14 cellular contexts compared by ENCODE assay signal in genomic region chr6:107698146-107698545, GRCh38.
DNase-seq lines count a peak whose midpoint lies in the region; ATAC-seq and TF ChIP-seq lines count a peak whose summit lies in the region.
"Had no signal": no experiment of that assay in that cellular context is flagged by ENCODE, and none has a peak within 500 bp of the region (broad histone marks: within the 10 kb centered on the region; RNA-seq: fewer than 3 reads in every experiment).

No MANE protein-coding gene starts in this region.

- peaks cover 1% of the 10 kb centered on the region for H3K27me3 Mint-ChIP-seq in HFFc6 (ENCODE audit: insufficient read depth)
- H3K27me3 Mint-ChIP-seq in naive thymus-derived CD4-positive, alpha-beta T cell = peaks cover 0 to 12% (median 0%) of the 10 kb centered on the region in 5 donors

- H3K79me2 ChIP-seq in mammary epithelial cell (ENCODE audit: insufficient read depth, low read length) = no peaks in the 10 kb centered on the region
- H3K79me2 ChIP-seq in PC-3 (ENCODE audit: low read length) = no peaks in the 10 kb centered on the region
- no peaks in the 10 kb centered on the region for H3K79me2 ChIP-seq in hepatocyte

- no peak for ATAC-seq in naive thymus-derived CD4-positive, alpha-beta T cell
- no peak for ATAC-seq in PC-3
- ATAC-seq: GM23338, natural killer cell had no signal

- H3K4me1 ChIP-seq in mammary epithelial cell (ENCODE audit: insufficient read depth, low read length) (peaks cover 14% of the 10 kb centered on the region), PC-3 (ENCODE audit: insufficient read depth, low read length) (no peaks in the 10 kb centered on the region), hepatocyte (ENCODE audit: insufficient read depth) (no peaks in the 10 kb centered on the region)
- peaks cover 0 to 7% of the 10 kb centered on the region in 2 donors for H3K4me1 ChIP-seq in naive thymus-derived CD4-positive, alpha-beta T cell (ENCODE audit: control insufficient read depth in 2 of 2, insufficient read depth in 2 of 2, low read length in 2 of 2)

- peak overlapping the region; percentile 36 for H3K4me3 Mint-ChIP-seq in HFFc6
- peak overlapping the region in 3 of 10 donors; percentile 12 to 51 (median 26) for H3K4me3 Mint-ChIP-seq in naive thymus-derived CD4-positive, alpha-beta T cell
- H3K4me3 Mint-ChIP-seq: GM23338; natural killer cell; T-helper 2 cell treated with Interferon-gamma antibody and Interleukin-4, amounts not matched to agents 5 μg/mL and 100 μg/mL, for 36 hours had no signal

- in situ Hi-C loops in mammary epithelial cell (cut with MboI; ENCODE audit: low sequenced_read_pairs in 2 of 2) = no loop called here

- H3K27me3 ChIP-seq in mammary epithelial cell (ENCODE audit: insufficient read depth, low read length) = no peaks in the 10 kb centered on the region
- H3K27me3 ChIP-seq in naive thymus-derived CD4-positive, alpha-beta T cell (ENCODE audit: control insufficient read depth in 2 of 2, insufficient read depth in 2 of 2, low read length in 2 of 2) = no peaks in the 10 kb centered on the region
- peaks cover 9% of the 10 kb centered on the region for H3K27me3 ChIP-seq in PC-3 (ENCODE audit: low read length)
- no peaks in the 10 kb centered on the region for H3K27me3 ChIP-seq in hepatocyte
- H3K27me3 ChIP-seq: adrenal gland had no signal

- H3K9ac ChIP-seq in mammary epithelial cell (ENCODE audit: insufficient read depth, low read length) = no peak overlapping the region
- no peak overlapping the region for H3K9ac ChIP-seq in PC-3 (ENCODE audit: low read length)

- H2AFZ ChIP-seq in mammary epithelial cell (ENCODE audit: low read depth, low read length) (peak overlapping the region; percentile 75), PC-3 (ENCODE audit: low read length) (no peak overlapping the region), hepatocyte (no peak overlapping the region)
- H2AFZ ChIP-seq: GM23338 had no signal

- H3K9me3 ChIP-seq in mammary epithelial cell (replicated peaks; ENCODE audit: insufficient read depth, low read length) = no peaks in the 10 kb centered on the region
- no peaks in the 10 kb centered on the region for H3K9me3 ChIP-seq in naive thymus-derived CD4-positive, alpha-beta T cell (ENCODE audit: control insufficient read depth in 2 of 3, low read length in 3 of 3)
- no peaks in the 10 kb centered on the region for H3K9me3 ChIP-seq in PC-3 (ENCODE audit: low read length)
- no peaks in the 10 kb centered on the region for H3K9me3 ChIP-seq in hepatocyte (ENCODE audit: low read depth)
- H3K9me3 ChIP-seq: adrenal gland had no signal

- dilution Hi-C loops in mammary epithelial cell (cut with HindIII; ENCODE audit: low sequenced_read_pairs) = no loop called here

- H3K27ac ChIP-seq in mammary epithelial cell (ENCODE audit: insufficient read depth, low read depth, low read length) = no peak overlapping the region
- no peak overlapping the region for H3K27ac ChIP-seq in naive thymus-derived CD4-positive, alpha-beta T cell (ENCODE audit: low read depth, low read length)
- H3K27ac ChIP-seq in PC-3 (ENCODE audit: low read length) = no peak overlapping the region
- no peak overlapping the region for H3K27ac ChIP-seq in hepatocyte

- H3K36me3 Mint-ChIP-seq in HFFc6 (ENCODE audit: low read depth) = no peaks in the 10 kb centered on the region
- peaks cover 2 to 7% (median 4%) of the 10 kb centered on the region in 5 donors for H3K36me3 Mint-ChIP-seq in naive thymus-derived CD4-positive, alpha-beta T cell
- H3K36me3 Mint-ChIP-seq: natural killer cell had no signal

- POLR2A ChIA-PET in naive thymus-derived CD4-positive, alpha-beta T cell (lab: Charles Lee) = interaction anchor here (1.2 kb wide), 1 partner anchor 122 kb away, joined by 4 read pairs; no protein-coding TSS in a partner anchor
- POLR2A ChIA-PET in PC-3 (lab: Charles Lee; ENCODE audit: unreplicated experiment) = no interaction called here

- WGBS in mammary epithelial cell (ENCODE audit: low coverage, missing lambda C conversion rate) = 48% methylated on average over 4 of the region's 4 CpGs
- WGBS in hepatocyte (ENCODE audit: low lambda C conversion rate, missing lambda C conversion rate) = 86% methylated on average over 4 of the region's 4 CpGs

- no TSS peak for BruUV-seq in mammary epithelial cell (replicated peaks; lab: Mats Ljungman, UMichigan)
- BruUV-seq in PC-3 (replicated peaks; lab: Mats Ljungman, UMichigan) = no TSS peak

- TF ChIP-seq CTCF in AG10803 (conservative IDR thresholded peaks at IDR 0.05; ENCODE audit: low read length) (no peak), HFFc6 (IDR thresholded peaks at IDR 0.05) (no peak), mammary epithelial cell (conservative IDR thresholded peaks at IDR 0.05 in 1 of 2, IDR thresholded peaks at IDR 0.05 in 1 of 2; ENCODE audit: extremely low read depth in 1 of 2, insufficient read depth in 1 of 2, low read depth in 1 of 2, low read length in 2 of 2) (no peak), PC-3 (conservative IDR thresholded peaks at IDR 0.05; ENCODE audit: low read depth, low read length) (no peak), hepatocyte (IDR thresholded peaks at IDR 0.05; ENCODE audit: poor library complexity) (no peak)

- H4K20me1 ChIP-seq in mammary epithelial cell (ENCODE audit: insufficient read depth, low read length) = no peaks in the 10 kb centered on the region
- H4K20me1 ChIP-seq in PC-3 (ENCODE audit: low read length) = no peaks in the 10 kb centered on the region
- no peaks in the 10 kb centered on the region for H4K20me1 ChIP-seq in hepatocyte (ENCODE audit: insufficient read depth, poor library complexity, severe bottlenecking)

- H3K27ac Mint-ChIP-seq in HFFc6 = peak overlapping the region; percentile 66
- H3K27ac Mint-ChIP-seq in naive thymus-derived CD4-positive, alpha-beta T cell = peak overlapping the region in 8 of 9 donors; percentile 5 to 91 (median 46)
- H3K27ac Mint-ChIP-seq: GM23338; T-helper 2 cell treated with Interferon-gamma antibody and Interleukin-4, amounts not matched to agents 5 μg/mL and 100 μg/mL, for 36 hours had no signal

- intact Hi-C loops in mammary epithelial cell (cut with micrococcal nuclease) (no loop called here), PC-3 (cut with micrococcal nuclease) (no loop called here)
- intact Hi-C loops in naive thymus-derived CD4-positive, alpha-beta T cell (cut with micrococcal nuclease) = no loop called here

- H3K9me2 ChIP-seq in PC-3 (replicated peaks; ENCODE audit: low read length) (no peaks in the 10 kb centered on the region), hepatocyte (replicated peaks; ENCODE audit: insufficient read depth) (no peaks in the 10 kb centered on the region)

- DNase-seq in AG10803 (ENCODE audit: low read depth) = peak; percentile 85
- peak; percentile 49 for DNase-seq in HFFc6
- peak; percentile 64 for DNase-seq in mammary epithelial cell
- no peak for DNase-seq in naive thymus-derived CD4-positive, alpha-beta T cell
- DNase-seq in nucleus accumbens (lab: John Stamatoyannopoulos, UW) = no peak
- no peak for DNase-seq in PC-3
- DNase-seq in hepatocyte (ENCODE audit: low spot score) = no peak
- no peak for DNase-seq in SIG-M5 treated with dmso at 0.1 percent for 504 hours (lab: John Stamatoyannopoulos, UW; ENCODE audit: unreplicated experiment)
- DNase-seq: KBM-7; natural killer cell; stimulated activated CD8-positive, alpha-beta memory T cell treated with anti-CD3 and anti-CD28 coated beads, Interleukin-4, amount 100 ng/mL, for 48 hours had no signal

- peak overlapping the region; percentile 32 for H3K4me2 ChIP-seq in mammary epithelial cell (ENCODE audit: insufficient read depth, low read depth, low read length)
- H3K4me2 ChIP-seq in PC-3 (ENCODE audit: low read length) = no peak overlapping the region
- no peak overlapping the region for H3K4me2 ChIP-seq in hepatocyte
- H3K4me2 ChIP-seq: GM23338 had no signal

- H3K36me3 ChIP-seq in mammary epithelial cell (ENCODE audit: insufficient read depth, low read length) (no peaks in the 10 kb centered on the region), PC-3 (ENCODE audit: low read depth, low read length) (no peaks in the 10 kb centered on the region), hepatocyte (replicated peaks; ENCODE audit: insufficient read depth, low read depth) (no peaks in the 10 kb centered on the region)
- H3K36me3 ChIP-seq in naive thymus-derived CD4-positive, alpha-beta T cell (ENCODE audit: control insufficient read depth in 2 of 3, insufficient read depth in 3 of 3, low read length in 3 of 3) = no peaks in the 10 kb centered on the region
- H3K36me3 ChIP-seq: adrenal gland had no signal

- H3K4me1 Mint-ChIP-seq in HFFc6 (ENCODE audit: low read depth) = peaks cover 16% of the 10 kb centered on the region
- H3K4me1 Mint-ChIP-seq in naive thymus-derived CD4-positive, alpha-beta T cell = peaks cover 0 to 51% (median 32%) of the 10 kb centered on the region in 7 donors

- H3K9me3 Mint-ChIP-seq in HFFc6 = no peaks in the 10 kb centered on the region
- H3K9me3 Mint-ChIP-seq in naive thymus-derived CD4-positive, alpha-beta T cell = peaks cover 0 to 4% (median 0%) of the 10 kb centered on the region in 11 donors
- H3K9me3 Mint-ChIP-seq: natural killer cell; T-helper 2 cell treated with Interferon-gamma antibody and Interleukin-4, amounts not matched to agents 5 μg/mL and 100 μg/mL, for 36 hours had no signal

- CTCF ChIA-PET in mammary epithelial cell (lab: Charles Lee; ENCODE audit: low non-redundant PET) = no interaction called here
- CTCF ChIA-PET in naive thymus-derived CD4-positive, alpha-beta T cell (lab: Charles Lee) = interaction anchor here (1.0 kb wide), 2 partner anchors 14 to 18 kb away, joined by 3 read pairs; no protein-coding TSS in a partner anchor
- CTCF ChIA-PET in PC-3 (lab: Charles Lee) = no interaction called here

- no peaks in the 10 kb centered on the region for H3F3A ChIP-seq in PC-3 (ENCODE audit: low read length, unreplicated experiment)

- H3K4me3 ChIP-seq in AG10803 (ENCODE audit: low read length) (no peak overlapping the region), mammary epithelial cell (replicated peaks in 1 of 3; ENCODE audit: insufficient read depth in 1 of 3, low read depth in 2 of 3, low read length in 3 of 3) (no peak overlapping the region), PC-3 (ENCODE audit: low read length) (no peak overlapping the region), hepatocyte (no peak overlapping the region)
- no peak overlapping the region for H3K4me3 ChIP-seq in naive thymus-derived CD4-positive, alpha-beta T cell (ENCODE audit: low read length)
- H3K4me3 ChIP-seq: adrenal gland, GM23338 had no signal

Comparison
In these comparisons a context has a peak if more than half of its experiments do, and no peak if none do; other contexts are left out.
1. DNase-seq: peak in AG10803 (single experiment), HFFc6 (single experiment) and mammary epithelial cell (single experiment); none in naive thymus-derived CD4-positive, alpha-beta T cell (0 of 9), nucleus accumbens (0 of 56), PC-3 (single experiment), hepatocyte (single experiment) and SIG-M5 treated with dmso at 0.1 percent for 504 hours (single experiment).